In genomic region chr3:14623569-14624051, GRCh38 we compare ENCODE assay signal across 2 cellular contexts.
TF ChIP-seq lines count a peak whose summit lies in the region.

No MANE protein-coding gene starts in this region.

TF ChIP-seq in HepG2, 621 proteins besides CTCF, POLR2A, EP300 and RAD21:
- TF ChIP-seq ZBTB14 (CRISPR knock-in tag; IDR thresholded peaks at IDR 0.05): no peak
- no peak for TF ChIP-seq CREB3 (CRISPR knock-in tag; IDR thresholded peaks at IDR 0.05)
- no peak for TF ChIP-seq ZNF33B (CRISPR knock-in tag; IDR thresholded peaks at IDR 0.05)
- TF ChIP-seq ZNF256 (CRISPR knock-in tag; conservative IDR thresholded peaks at IDR 0.05): no peak
- no peak for TF ChIP-seq CCAR2 (optimal IDR thresholded peaks at IDR 0.05; ENCODE audit: low read depth, low read length)
- TF ChIP-seq ZNF337 (CRISPR knock-in tag; IDR thresholded peaks at IDR 0.05; ENCODE audit: borderline replicate concordance, low read depth): no peak
- no peak for TF ChIP-seq THAP11 (CRISPR knock-in tag; IDR thresholded peaks at IDR 0.05)
- TF ChIP-seq ZNF691 (CRISPR knock-in tag; IDR thresholded peaks at IDR 0.05; ENCODE audit: borderline replicate concordance, low read depth): no peak
- no peak for TF ChIP-seq TARDBP (CRISPR knock-in tag; IDR thresholded peaks at IDR 0.05)
- TF ChIP-seq KDM4B (CRISPR knock-in tag; IDR thresholded peaks at IDR 0.05): no peak
- no peak for TF ChIP-seq AKNA (CRISPR knock-in tag; IDR thresholded peaks at IDR 0.05; ENCODE audit: borderline replicate concordance)
- no peak for TF ChIP-seq ZNF766 (CRISPR knock-in tag; IDR thresholded peaks at IDR 0.05; ENCODE audit: borderline replicate concordance)
- no peak for TF ChIP-seq SMARCC2 (IDR thresholded peaks at IDR 0.05)
- no peak for TF ChIP-seq ZNF720 (CRISPR knock-in tag; IDR thresholded peaks at IDR 0.05)
- no peak for TF ChIP-seq ZMYM3 (CRISPR knock-in tag; IDR thresholded peaks at IDR 0.05)

TF ChIP-seq in WTC11, 78 proteins besides CTCF, POLR2A, EP300 and RAD21:
- no peak for TF ChIP-seq ZNF281 (CRISPR knock-in tag; IDR thresholded peaks at IDR 0.05)
- TF ChIP-seq GTF2I (CRISPR knock-in tag; conservative IDR thresholded peaks at IDR 0.05): no peak
- no peak for TF ChIP-seq GRHL2 (CRISPR knock-in tag; IDR thresholded peaks at IDR 0.05; ENCODE audit: insufficient replicate concordance, severe bottlenecking)
- TF ChIP-seq SP1 (CRISPR knock-in tag; conservative IDR thresholded peaks at IDR 0.05): no peak
- TF ChIP-seq OVOL2 (CRISPR knock-in tag; IDR thresholded peaks at IDR 0.05; ENCODE audit: borderline replicate concordance): no peak
- TF ChIP-seq ZNF121 (CRISPR knock-in tag; IDR thresholded peaks at IDR 0.05): no peak
- TF ChIP-seq E2F5 (CRISPR knock-in tag; IDR thresholded peaks at IDR 0.05): no peak
- no peak for TF ChIP-seq HMGA2 (CRISPR knock-in tag; IDR thresholded peaks at IDR 0.05)
- no peak for TF ChIP-seq ATF1 (CRISPR knock-in tag; IDR thresholded peaks at IDR 0.05)
- no peak for TF ChIP-seq CREM (CRISPR knock-in tag; IDR thresholded peaks at IDR 0.05)
- TF ChIP-seq ZNF219 (CRISPR knock-in tag; IDR thresholded peaks at IDR 0.05; ENCODE audit: borderline replicate concordance): no peak
- TF ChIP-seq ZSCAN18 (CRISPR knock-in tag; IDR thresholded peaks at IDR 0.05): no peak
TF ChIP-seq in WTC11: peak in this region for 0.
